Comparison of ENCODE assay signal across 8 cellular contexts in the genomic region with DNA sequence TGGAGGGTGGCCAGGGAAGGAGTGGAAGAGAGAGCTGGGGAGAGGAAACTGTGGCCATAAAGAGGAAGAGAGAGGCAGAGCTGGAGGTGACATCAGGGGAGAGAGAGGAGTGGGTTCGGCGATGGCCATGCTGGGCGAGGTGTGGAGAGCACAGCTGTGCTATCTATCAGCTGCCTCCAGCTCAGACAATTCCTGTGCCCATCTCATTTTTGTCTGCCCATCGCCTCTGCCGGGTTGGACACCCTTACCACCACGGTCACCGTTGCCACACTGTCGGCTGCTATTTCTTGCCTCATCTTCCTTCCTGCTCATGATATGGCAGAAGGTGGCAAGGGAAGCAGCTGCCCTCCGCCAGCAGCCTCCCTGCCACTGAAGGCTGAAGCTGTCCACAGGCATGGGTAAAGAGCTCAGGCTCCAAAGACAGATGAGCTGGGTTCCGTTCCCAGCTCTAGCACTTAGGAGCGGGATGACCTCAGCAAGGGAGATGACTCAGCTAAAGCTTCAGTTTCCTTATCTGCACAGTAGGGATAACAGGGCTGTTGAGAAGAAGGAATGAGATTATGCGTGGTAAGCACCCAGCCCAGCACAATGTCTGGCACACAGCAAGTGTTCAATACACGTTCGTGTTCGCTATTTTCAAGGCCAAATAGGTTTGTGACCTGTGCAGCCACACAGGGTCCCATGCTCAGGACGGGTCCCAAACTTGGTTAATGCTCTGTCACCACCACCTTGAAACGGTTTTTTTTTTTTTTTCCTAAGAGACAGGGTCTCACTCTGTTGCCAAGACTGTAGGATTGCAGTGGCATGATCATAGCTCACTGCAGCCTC.
DNase-seq lines count a peak whose midpoint lies in the region; ATAC-seq and TF ChIP-seq lines count a peak whose summit lies in the region.

No MANE protein-coding gene starts in this region.

- TF ChIP-seq CTCF in choroid plexus epithelial cell (conservative IDR thresholded peaks at IDR 0.05; ENCODE audit: low read depth, low read length): no peak
- no peak for TF ChIP-seq CTCF in nephron (IDR thresholded peaks at IDR 0.05; ENCODE audit: unreplicated experiment in 3 of 3)
- TF ChIP-seq CTCF in MM.1S (IDR thresholded peaks at IDR 0.05; ENCODE audit: low read length): no peak

- H3K4me3 Mint-ChIP-seq in nephron: no peak overlapping the region

- no peak overlapping the region for H3K9ac ChIP-seq in MM.1S (ENCODE audit: low read length)

- H4K20me1 ChIP-seq in MM.1S (ENCODE audit: insufficient read depth, low read length): no peaks in the 10 kb centered on the region

- DNase-seq in GDM1 (lab: John Stamatoyannopoulos, UW) (peak; percentile 68), NOMO-1 treated with DMSO at 0.1 percent for 48 hours (lab: John Stamatoyannopoulos, UW; ENCODE audit: unreplicated experiment) (peak; percentile 76), choroid plexus epithelial cell (ENCODE audit: low read depth) (peak; percentile 88), MM.1S (no peak)

- H3K36me3 Mint-ChIP-seq in nephron (ENCODE audit: low read depth): no peaks in the 10 kb centered on the region

- no peaks in the 10 kb centered on the region for H3K27me3 Mint-ChIP-seq in nephron (ENCODE audit: low read depth)

- H3K27ac ChIP-seq in MM.1S (ENCODE audit: low read length): no peak overlapping the region

- H3K36me3 ChIP-seq in MM.1S (replicated peaks; ENCODE audit: insufficient read depth, low read length): no peaks in the 10 kb centered on the region

- H3K9me2 ChIP-seq in MM.1S (replicated peaks; ENCODE audit: insufficient read depth, low read length): no peaks in the 10 kb centered on the region

- peak overlapping the region in 2 of 3 experiments; percentile 60 to 96 for H3K27ac Mint-ChIP-seq in nephron

- no peak overlapping the region for H2AFZ ChIP-seq in MM.1S (ENCODE audit: low read length)

- H3K9me3 Mint-ChIP-seq in nephron: no peaks in the 10 kb centered on the region

- no peaks in the 10 kb centered on the region for H3K9me3 ChIP-seq in MM.1S (replicated peaks; ENCODE audit: insufficient read depth, low read length)

- H3K4me1 Mint-ChIP-seq in nephron: peaks cover 52% of the 10 kb centered on the region

- H3K79me2 ChIP-seq in MM.1S (ENCODE audit: low read length): no peaks in the 10 kb centered on the region

- no peaks in the 10 kb centered on the region for H3K4me1 ChIP-seq in MM.1S (ENCODE audit: low read length)

- H3K4me2 ChIP-seq in MM.1S (ENCODE audit: low read depth, low read length): no peak overlapping the region

- H3K4me3 ChIP-seq in choroid plexus epithelial cell (ENCODE audit: low read depth, low read length): no peak overlapping the region
- H3K4me3 ChIP-seq in MM.1S (ENCODE audit: low read length): no peak overlapping the region

- H3K27me3 ChIP-seq in MM.1S (replicated peaks; ENCODE audit: insufficient read depth, low read length): no peaks in the 10 kb centered on the region

- ATAC-seq in GM19351 (IDR thresholded peaks at IDR 0.05; ENCODE audit: unreplicated experiment) (no peak), GM18861 (IDR thresholded peaks at IDR 0.05; ENCODE audit: unreplicated experiment) (no peak), HG02763 (IDR thresholded peaks at IDR 0.05; ENCODE audit: unreplicated experiment) (no peak)

- no peaks in the 10 kb centered on the region for H3F3A ChIP-seq in MM.1S (ENCODE audit: insufficient read depth, low read length)
